8 cellular contexts compared by ENCODE assay signal in genomic region chr3:57691411-57692133, GRCh38. TPM values are rescaled to one million over a fixed set of nuclear protein-coding genes. Genes with fewer than 3 reads are reported as not detected.
DNase-seq lines count a peak whose midpoint lies in the region; ATAC-seq lines count a peak whose summit lies in the region.

No MANE protein-coding gene starts in this region.

- H3K4me3 ChIP-seq in iPS-15b (ENCODE audit: low read depth, low read length): peak overlapping the region; percentile 89

- no peaks in the 10 kb centered on the region for H3K9me3 ChIP-seq in iPS-15b (ENCODE audit: control insufficient read depth, insufficient read depth, low read length)

- no peaks in the 10 kb centered on the region for H3K9me3 Mint-ChIP-seq in activated T-helper 1 cell treated with anti-CD3 and anti-CD28 coated beads, Interleukin-12 subunit alpha, Interleukin-12 subunit beta, Interleukin-2, Interleukin-4 antibody, amounts not matched to agents 30 ng/mL and 10 ng/mL and 1 ng/mL, durations not matched to agents 14 hours and 24 hours and 36 hours

- H3K36me3 ChIP-seq in iPS-15b (ENCODE audit: control insufficient read depth, insufficient read depth, low read length): no peaks in the 10 kb centered on the region

- peak overlapping the region; percentile 91 for H3K27ac Mint-ChIP-seq in activated T-helper 1 cell treated with anti-CD3 and anti-CD28 coated beads, Interleukin-12 subunit alpha, Interleukin-12 subunit beta, Interleukin-2, Interleukin-4 antibody, amounts not matched to agents 30 ng/mL and 10 ng/mL and 1 ng/mL, durations not matched to agents 14 hours and 24 hours and 36 hours

- H3K27me3 Mint-ChIP-seq in activated T-helper 1 cell treated with anti-CD3 and anti-CD28 coated beads, Interleukin-12 subunit alpha, Interleukin-12 subunit beta, Interleukin-2, Interleukin-4 antibody, amounts not matched to agents 30 ng/mL and 10 ng/mL and 1 ng/mL, durations not matched to agents 14 hours and 24 hours and 36 hours (ENCODE audit: insufficient read depth): no peaks in the 10 kb centered on the region

- no peak for ATAC-seq in HG03439 (IDR thresholded peaks at IDR 0.05; ENCODE audit: unreplicated experiment)
- no peak for ATAC-seq in GM21360 (IDR thresholded peaks at IDR 0.05; ENCODE audit: unreplicated experiment)

- peaks cover 39% of the 10 kb centered on the region for H3K4me1 Mint-ChIP-seq in activated T-helper 1 cell treated with anti-CD3 and anti-CD28 coated beads, Interleukin-12 subunit alpha, Interleukin-12 subunit beta, Interleukin-2, Interleukin-4 antibody, amounts not matched to agents 30 ng/mL and 10 ng/mL and 1 ng/mL, durations not matched to agents 14 hours and 24 hours and 36 hours (ENCODE audit: low read depth)

- H3K9ac ChIP-seq in iPS-15b (ENCODE audit: low read depth, low read length): peak overlapping the region; percentile 88

- intact Hi-C loops in activated T-helper 1 cell treated with anti-CD3 and anti-CD28 coated beads, Interleukin-12 subunit alpha, Interleukin-12 subunit beta, Interleukin-2, Interleukin-4 antibody, amounts not matched to agents 30 ng/mL and 10 ng/mL and 1 ng/mL, durations not matched to agents 14 hours and 24 hours and 36 hours (cut with micrococcal nuclease): loop anchor here (1.0 to 5.0 kb wide), 5 partner anchors 135 to 1004 kb away; partner anchors contain the start of genes ABHD6, APPL1, HTD2 and PDE12

- peak overlapping the region; percentile 91 for H3K4me3 Mint-ChIP-seq in activated T-helper 1 cell treated with anti-CD3 and anti-CD28 coated beads, Interleukin-12 subunit alpha, Interleukin-12 subunit beta, Interleukin-2, Interleukin-4 antibody, amounts not matched to agents 30 ng/mL and 10 ng/mL and 1 ng/mL, durations not matched to agents 14 hours and 24 hours and 36 hours

- peaks cover 13% of the 10 kb centered on the region for H3K36me3 Mint-ChIP-seq in activated T-helper 1 cell treated with anti-CD3 and anti-CD28 coated beads, Interleukin-12 subunit alpha, Interleukin-12 subunit beta, Interleukin-2, Interleukin-4 antibody, amounts not matched to agents 30 ng/mL and 10 ng/mL and 1 ng/mL, durations not matched to agents 14 hours and 24 hours and 36 hours (ENCODE audit: low read depth)

- peaks cover 6% of the 10 kb centered on the region for H3K4me1 ChIP-seq in iPS-15b (ENCODE audit: control insufficient read depth, insufficient read depth, low read length)

- DNase-seq in activated T-cell treated with anti-CD3 and anti-CD28 coated beads, Interleukin-2, amount 50 U/mL, for 1 hour: peak; percentile 32
- DNase-seq in activated T-cell treated with anti-CD3 and anti-CD28 coated beads for 4 hours (no peak), NCI-H524 (lab: John Stamatoyannopoulos, UW) (no peak)
- no peak for DNase-seq in activated T-helper 1 cell treated with anti-CD3 and anti-CD28 coated beads, Interleukin-12 subunit alpha, Interleukin-12 subunit beta, Interleukin-2, Interleukin-4 antibody, amounts not matched to agents 30 ng/mL and 10 ng/mL and 1 ng/mL, durations not matched to agents 14 hours and 24 hours and 36 hours (ENCODE audit: low spot score)
- DNase-seq in stimulated activated CD8-positive, alpha-beta memory T cell treated with anti-CD3 and anti-CD28 coated beads, Interleukin-4, amount 100 ng/mL, for 48 hours: peak; percentile 44

- no peaks in the 10 kb centered on the region for H3K27me3 ChIP-seq in iPS-15b (ENCODE audit: control insufficient read depth, insufficient read depth, low read length)

RNA-seq across cellular contexts. Expression of gene DENND6A, which starts 1.3 kb away (rescaled TPM):
- total RNA-seq in activated T-helper 1 cell treated with anti-CD3 and anti-CD28 coated beads, Interleukin-12 subunit alpha, Interleukin-12 subunit beta, Interleukin-2, Interleukin-4 antibody, amounts not matched to agents 30 ng/mL and 10 ng/mL and 1 ng/mL, durations not matched to agents 14 hours and 24 hours and 36 hours: 23.6 and 26.2 TPM in 2 replicates

Comparison
In these comparisons a context has a peak if more than half of its experiments do, and no peak if none do; other contexts are left out.
1. DNase-seq: peak in activated T-cell treated with anti-CD3 and anti-CD28 coated beads, Interleukin-2, amount 50 U/mL, for 1 hour (single experiment) and stimulated activated CD8-positive, alpha-beta memory T cell treated with anti-CD3 and anti-CD28 coated beads, Interleukin-4, amount 100 ng/mL, for 48 hours (single experiment); none in activated T-cell treated with anti-CD3 and anti-CD28 coated beads for 4 hours (single experiment), activated T-helper 1 cell treated with anti-CD3 and anti-CD28 coated beads, Interleukin-12 subunit alpha, Interleukin-12 subunit beta, Interleukin-2, Interleukin-4 antibody, amounts not matched to agents 30 ng/mL and 10 ng/mL and 1 ng/mL, durations not matched to agents 14 hours and 24 hours and 36 hours (single experiment) and NCI-H524 (0 of 2).